ENCODE assay signal across 2 cellular contexts in the genomic region with DNA sequence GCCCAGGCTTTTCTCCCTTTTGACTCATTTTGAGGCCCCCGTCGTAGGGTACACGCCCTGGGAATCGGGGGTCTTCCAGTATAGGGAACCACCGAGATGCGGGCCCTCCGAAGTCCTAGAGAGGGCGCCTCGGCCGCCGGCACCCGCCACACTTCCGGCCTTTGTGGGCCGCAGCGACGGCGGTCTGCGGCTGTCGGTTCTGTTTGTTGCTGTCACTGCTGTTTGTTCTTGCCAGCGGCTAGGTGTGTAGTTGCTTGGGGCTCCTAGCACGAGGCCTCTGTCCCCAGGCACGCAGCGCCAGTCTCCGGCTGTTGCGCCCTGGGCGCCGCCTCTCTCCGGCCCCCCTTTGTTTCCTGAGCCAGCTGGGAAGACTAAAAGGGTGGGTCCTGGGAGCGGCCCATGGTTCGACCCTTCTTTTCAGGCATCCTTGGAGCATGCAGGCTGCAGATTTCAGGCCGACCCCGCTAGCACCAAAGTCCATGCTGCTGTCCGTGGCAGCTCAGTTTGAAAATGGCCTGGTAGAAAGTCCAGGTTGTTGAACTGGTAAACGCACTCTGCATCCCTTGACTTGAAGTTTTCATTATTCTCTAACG.
TF ChIP-seq lines count a peak whose summit lies in the region.

No MANE protein-coding gene starts in this region.

TF ChIP-seq in GM23338, 12 proteins besides CTCF, POLR2A, EP300 and RAD21 (continued from another document):
- TF ChIP-seq, protein P1, sequence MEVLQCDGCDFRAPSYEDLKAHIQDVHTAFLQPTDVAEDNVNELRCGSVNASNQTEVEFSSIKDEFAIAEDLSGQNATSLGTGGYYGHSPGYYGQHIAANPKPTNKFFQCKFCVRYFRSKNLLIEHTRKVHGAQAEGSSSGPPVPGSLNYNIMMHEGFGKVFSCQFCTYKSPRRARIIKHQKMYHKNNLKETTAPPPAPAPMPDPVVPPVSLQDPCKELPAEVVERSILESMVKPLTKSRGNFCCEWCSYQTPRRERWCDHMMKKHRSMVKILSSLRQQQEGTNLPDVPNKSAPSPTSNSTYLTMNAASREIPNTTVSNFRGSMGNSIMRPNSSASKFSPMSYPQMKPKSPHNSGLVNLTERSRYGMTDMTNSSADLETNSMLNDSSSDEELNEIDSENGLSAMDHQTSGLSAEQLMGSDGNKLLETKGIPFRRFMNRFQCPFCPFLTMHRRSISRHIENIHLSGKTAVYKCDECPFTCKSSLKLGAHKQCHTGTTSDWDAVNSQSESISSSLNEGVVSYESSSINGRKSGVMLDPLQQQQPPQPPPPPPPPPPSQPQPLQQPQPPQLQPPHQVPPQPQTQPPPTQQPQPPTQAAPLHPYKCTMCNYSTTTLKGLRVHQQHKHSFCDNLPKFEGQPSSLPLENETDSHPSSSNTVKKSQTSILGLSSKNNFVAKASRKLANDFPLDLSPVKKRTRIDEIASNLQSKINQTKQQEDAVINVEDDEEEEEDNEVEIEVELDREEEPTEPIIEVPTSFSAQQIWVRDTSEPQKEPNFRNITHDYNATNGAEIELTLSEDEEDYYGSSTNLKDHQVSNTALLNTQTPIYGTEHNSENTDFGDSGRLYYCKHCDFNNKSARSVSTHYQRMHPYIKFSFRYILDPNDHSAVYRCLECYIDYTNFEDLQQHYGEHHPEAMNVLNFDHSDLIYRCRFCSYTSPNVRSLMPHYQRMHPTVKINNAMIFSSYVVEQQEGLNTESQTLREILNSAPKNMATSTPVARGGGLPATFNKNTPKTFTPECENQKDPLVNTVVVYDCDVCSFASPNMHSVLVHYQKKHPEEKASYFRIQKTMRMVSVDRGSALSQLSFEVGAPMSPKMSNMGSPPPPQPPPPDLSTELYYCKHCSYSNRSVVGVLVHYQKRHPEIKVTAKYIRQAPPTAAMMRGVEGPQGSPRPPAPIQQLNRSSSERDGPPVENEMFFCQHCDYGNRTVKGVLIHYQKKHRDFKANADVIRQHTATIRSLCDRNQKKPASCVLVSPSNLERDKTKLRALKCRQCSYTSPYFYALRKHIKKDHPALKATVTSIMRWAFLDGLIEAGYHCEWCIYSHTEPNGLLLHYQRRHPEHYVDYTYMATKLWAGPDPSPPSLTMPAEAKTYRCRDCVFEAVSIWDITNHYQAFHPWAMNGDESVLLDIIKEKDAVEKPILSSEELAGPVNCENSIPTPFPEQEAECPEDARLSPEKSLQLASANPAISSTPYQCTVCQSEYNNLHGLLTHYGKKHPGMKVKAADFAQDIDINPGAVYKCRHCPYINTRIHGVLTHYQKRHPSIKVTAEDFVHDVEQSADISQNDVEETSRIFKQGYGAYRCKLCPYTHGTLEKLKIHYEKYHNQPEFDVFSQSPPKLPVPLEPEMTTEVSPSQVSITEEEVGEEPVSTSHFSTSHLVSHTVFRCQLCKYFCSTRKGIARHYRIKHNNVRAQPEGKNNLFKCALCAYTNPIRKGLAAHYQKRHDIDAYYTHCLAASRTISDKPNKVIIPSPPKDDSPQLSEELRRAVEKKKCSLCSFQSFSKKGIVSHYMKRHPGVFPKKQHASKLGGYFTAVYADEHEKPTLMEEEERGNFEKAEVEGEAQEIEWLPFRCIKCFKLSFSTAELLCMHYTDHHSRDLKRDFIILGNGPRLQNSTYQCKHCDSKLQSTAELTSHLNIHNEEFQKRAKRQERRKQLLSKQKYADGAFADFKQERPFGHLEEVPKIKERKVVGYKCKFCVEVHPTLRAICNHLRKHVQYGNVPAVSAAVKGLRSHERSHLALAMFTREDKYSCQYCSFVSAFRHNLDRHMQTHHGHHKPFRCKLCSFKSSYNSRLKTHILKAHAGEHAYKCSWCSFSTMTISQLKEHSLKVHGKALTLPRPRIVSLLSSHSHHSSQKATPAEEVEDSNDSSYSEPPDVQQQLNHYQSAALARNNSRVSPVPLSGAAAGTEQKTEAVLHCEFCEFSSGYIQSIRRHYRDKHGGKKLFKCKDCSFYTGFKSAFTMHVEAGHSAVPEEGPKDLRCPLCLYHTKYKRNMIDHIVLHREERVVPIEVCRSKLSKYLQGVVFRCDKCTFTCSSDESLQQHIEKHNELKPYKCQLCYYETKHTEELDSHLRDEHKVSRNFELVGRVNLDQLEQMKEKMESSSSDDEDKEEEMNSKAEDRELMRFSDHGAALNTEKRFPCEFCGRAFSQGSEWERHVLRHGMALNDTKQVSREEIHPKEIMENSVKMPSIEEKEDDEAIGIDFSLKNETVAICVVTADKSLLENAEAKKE (CRISPR knock-in tag; IDR thresholded peaks at IDR 0.05) = no peak
- TF ChIP-seq STAT1 (IDR thresholded peaks at IDR 0.05; ENCODE audit: unreplicated experiment) (no peak), EZH2phosphoT487 (IDR thresholded peaks at IDR 0.05; ENCODE audit: unreplicated experiment) (no peak), EZH2 (IDR thresholded peaks at IDR 0.05; ENCODE audit: low read depth, unreplicated experiment) (no peak), ZNF114 (CRISPR knock-in tag; IDR thresholded peaks at IDR 0.05) (no peak), POLR2AphosphoS5 (IDR thresholded peaks at IDR 0.05; ENCODE audit: low read depth) (peak; percentile 71), CREB1 (CRISPR knock-in tag; IDR thresholded peaks at IDR 0.05; ENCODE audit: low read depth) (0 out of 2 replicates have a peak, but pooled peaks have one; percentile 19)
- TF ChIP-seq, protein P2, sequence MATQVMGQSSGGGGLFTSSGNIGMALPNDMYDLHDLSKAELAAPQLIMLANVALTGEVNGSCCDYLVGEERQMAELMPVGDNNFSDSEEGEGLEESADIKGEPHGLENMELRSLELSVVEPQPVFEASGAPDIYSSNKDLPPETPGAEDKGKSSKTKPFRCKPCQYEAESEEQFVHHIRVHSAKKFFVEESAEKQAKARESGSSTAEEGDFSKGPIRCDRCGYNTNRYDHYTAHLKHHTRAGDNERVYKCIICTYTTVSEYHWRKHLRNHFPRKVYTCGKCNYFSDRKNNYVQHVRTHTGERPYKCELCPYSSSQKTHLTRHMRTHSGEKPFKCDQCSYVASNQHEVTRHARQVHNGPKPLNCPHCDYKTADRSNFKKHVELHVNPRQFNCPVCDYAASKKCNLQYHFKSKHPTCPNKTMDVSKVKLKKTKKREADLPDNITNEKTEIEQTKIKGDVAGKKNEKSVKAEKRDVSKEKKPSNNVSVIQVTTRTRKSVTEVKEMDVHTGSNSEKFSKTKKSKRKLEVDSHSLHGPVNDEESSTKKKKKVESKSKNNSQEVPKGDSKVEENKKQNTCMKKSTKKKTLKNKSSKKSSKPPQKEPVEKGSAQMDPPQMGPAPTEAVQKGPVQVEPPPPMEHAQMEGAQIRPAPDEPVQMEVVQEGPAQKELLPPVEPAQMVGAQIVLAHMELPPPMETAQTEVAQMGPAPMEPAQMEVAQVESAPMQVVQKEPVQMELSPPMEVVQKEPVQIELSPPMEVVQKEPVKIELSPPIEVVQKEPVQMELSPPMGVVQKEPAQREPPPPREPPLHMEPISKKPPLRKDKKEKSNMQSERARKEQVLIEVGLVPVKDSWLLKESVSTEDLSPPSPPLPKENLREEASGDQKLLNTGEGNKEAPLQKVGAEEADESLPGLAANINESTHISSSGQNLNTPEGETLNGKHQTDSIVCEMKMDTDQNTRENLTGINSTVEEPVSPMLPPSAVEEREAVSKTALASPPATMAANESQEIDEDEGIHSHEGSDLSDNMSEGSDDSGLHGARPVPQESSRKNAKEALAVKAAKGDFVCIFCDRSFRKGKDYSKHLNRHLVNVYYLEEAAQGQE (IDR thresholded peaks at IDR 0.05; ENCODE audit: unreplicated experiment) = no peak
TF ChIP-seq in GM23338: peak in this region for 3.

TF ChIP-seq in WTC11, 78 proteins besides CTCF, POLR2A, EP300 and RAD21 (continued from another document):
- TF ChIP-seq, protein P3, sequence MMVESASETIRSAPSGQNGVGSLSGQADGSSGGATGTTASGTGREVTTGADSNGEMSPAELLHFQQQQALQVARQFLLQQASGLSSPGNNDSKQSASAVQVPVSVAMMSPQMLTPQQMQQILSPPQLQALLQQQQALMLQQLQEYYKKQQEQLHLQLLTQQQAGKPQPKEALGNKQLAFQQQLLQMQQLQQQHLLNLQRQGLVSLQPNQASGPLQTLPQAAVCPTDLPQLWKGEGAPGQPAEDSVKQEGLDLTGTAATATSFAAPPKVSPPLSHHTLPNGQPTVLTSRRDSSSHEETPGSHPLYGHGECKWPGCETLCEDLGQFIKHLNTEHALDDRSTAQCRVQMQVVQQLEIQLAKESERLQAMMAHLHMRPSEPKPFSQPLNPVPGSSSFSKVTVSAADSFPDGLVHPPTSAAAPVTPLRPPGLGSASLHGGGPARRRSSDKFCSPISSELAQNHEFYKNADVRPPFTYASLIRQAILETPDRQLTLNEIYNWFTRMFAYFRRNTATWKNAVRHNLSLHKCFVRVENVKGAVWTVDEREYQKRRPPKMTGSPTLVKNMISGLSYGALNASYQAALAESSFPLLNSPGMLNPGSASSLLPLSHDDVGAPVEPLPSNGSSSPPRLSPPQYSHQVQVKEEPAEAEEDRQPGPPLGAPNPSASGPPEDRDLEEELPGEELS (CRISPR knock-in tag; IDR thresholded peaks at IDR 0.05) = 0 out of 2 replicates have a peak, but pooled peaks have one; percentile 37
- TF ChIP-seq MXD4 (CRISPR knock-in tag; IDR thresholded peaks at IDR 0.05; ENCODE audit: borderline replicate concordance) = no peak
- TF ChIP-seq, protein P4, sequence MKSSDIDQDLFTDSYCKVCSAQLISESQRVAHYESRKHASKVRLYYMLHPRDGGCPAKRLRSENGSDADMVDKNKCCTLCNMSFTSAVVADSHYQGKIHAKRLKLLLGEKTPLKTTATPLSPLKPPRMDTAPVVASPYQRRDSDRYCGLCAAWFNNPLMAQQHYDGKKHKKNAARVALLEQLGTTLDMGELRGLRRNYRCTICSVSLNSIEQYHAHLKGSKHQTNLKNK (CRISPR knock-in tag; IDR thresholded peaks at IDR 0.05) = no peak
- TF ChIP-seq ZNF263 (CRISPR knock-in tag; IDR thresholded peaks at IDR 0.05; ENCODE audit: low read depth) = no peak
- 0 out of 2 replicates have a peak, but pooled peaks have one; percentile 34 for TF ChIP-seq GTF2I (CRISPR knock-in tag; conservative IDR thresholded peaks at IDR 0.05)
- TF ChIP-seq, protein P5, sequence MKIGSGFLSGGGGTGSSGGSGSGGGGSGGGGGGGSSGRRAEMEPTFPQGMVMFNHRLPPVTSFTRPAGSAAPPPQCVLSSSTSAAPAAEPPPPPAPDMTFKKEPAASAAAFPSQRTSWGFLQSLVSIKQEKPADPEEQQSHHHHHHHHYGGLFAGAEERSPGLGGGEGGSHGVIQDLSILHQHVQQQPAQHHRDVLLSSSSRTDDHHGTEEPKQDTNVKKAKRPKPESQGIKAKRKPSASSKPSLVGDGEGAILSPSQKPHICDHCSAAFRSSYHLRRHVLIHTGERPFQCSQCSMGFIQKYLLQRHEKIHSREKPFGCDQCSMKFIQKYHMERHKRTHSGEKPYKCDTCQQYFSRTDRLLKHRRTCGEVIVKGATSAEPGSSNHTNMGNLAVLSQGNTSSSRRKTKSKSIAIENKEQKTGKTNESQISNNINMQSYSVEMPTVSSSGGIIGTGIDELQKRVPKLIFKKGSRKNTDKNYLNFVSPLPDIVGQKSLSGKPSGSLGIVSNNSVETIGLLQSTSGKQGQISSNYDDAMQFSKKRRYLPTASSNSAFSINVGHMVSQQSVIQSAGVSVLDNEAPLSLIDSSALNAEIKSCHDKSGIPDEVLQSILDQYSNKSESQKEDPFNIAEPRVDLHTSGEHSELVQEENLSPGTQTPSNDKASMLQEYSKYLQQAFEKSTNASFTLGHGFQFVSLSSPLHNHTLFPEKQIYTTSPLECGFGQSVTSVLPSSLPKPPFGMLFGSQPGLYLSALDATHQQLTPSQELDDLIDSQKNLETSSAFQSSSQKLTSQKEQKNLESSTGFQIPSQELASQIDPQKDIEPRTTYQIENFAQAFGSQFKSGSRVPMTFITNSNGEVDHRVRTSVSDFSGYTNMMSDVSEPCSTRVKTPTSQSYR (CRISPR knock-in tag; IDR thresholded peaks at IDR 0.05) = no peak
- TF ChIP-seq FOXJ3 (CRISPR knock-in tag; IDR thresholded peaks at IDR 0.05; ENCODE audit: borderline replicate concordance) = no peak
- no peak for TF ChIP-seq GRHL2 (CRISPR knock-in tag; IDR thresholded peaks at IDR 0.05; ENCODE audit: insufficient replicate concordance, severe bottlenecking)
- TF ChIP-seq, protein P6, sequence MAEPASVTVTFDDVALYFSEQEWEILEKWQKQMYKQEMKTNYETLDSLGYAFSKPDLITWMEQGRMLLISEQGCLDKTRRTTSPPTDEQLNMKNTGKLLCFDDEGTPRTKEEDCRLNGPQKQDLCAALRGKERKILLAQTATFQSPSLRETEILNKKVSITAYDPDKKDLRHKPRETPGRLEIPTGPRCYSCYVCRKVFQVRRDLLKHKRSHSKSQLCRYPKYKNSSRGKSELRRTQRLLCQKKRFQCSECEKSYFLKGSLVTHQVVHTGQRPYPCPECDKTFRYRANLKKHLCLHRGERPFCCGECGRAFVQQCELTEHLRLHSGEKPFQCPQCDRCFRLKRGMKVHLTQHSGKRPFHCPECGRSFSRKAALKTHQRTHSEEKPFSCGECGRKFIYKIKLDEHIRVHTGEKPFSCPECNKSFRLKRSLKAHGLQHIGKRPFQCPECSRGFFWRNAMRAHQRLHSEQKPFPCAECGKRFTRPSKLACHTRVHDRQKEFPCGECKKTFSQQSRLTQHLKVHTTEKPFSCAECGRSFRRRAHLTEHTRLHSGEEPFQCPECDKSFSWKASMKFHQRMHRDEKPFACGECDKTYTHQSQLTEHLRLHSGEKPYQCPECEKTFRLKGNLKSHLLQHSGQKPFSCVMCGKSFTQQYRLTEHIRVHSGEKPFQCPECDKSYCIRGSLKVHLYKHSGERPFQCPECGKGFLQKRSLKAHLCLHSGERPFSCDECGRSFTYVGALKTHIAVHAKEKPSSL (CRISPR knock-in tag; conservative IDR thresholded peaks at IDR 0.05) = no peak
TF ChIP-seq in WTC11: peak in this region for 5.
